In genomic region chr3:105827959-105828358, GRCh38 we compare ENCODE assay signal across 1 cellular context.
TF ChIP-seq lines count a peak whose summit lies in the region.

No MANE protein-coding gene starts in this region.

TF ChIP-seq in IMR-90, 13 proteins besides CTCF, POLR2A, EP300 and RAD21 (continued from another document):
- TF ChIP-seq ELK1 (IDR thresholded peaks at IDR 0.05; ENCODE audit: borderline replicate concordance, low read depth, low read length), result no peak
- TF ChIP-seq BHLHE40 (IDR thresholded peaks at IDR 0.05; ENCODE audit: low read depth, low read length), result peak; percentile 61; the same call in 1 of the 2 replicates
- TF ChIP-seq RFX5 (IDR thresholded peaks at IDR 0.05; ENCODE audit: low read depth, low read length), result no peak
- no peak for TF ChIP-seq NFE2L2 (IDR thresholded peaks at IDR 0.05; ENCODE audit: low read depth, low read length)
- peak; percentile 35; the same call in 1 of the 2 replicates for TF ChIP-seq MAZ (IDR thresholded peaks at IDR 0.05; ENCODE audit: borderline replicate concordance, low read depth, low read length)
- peak; percentile 81 for TF ChIP-seq FOS (IDR thresholded peaks at IDR 0.05; ENCODE audit: low read depth, low read length)
- TF ChIP-seq CHD1 (IDR thresholded peaks at IDR 0.05; ENCODE audit: low read depth, low read length), result no peak
- peak; percentile 65; the same call in 1 of the 2 replicates for TF ChIP-seq MXI1 (IDR thresholded peaks at IDR 0.05; ENCODE audit: borderline replicate concordance, low read depth, low read length)
- no peak for TF ChIP-seq CEBPB (IDR thresholded peaks at IDR 0.05; ENCODE audit: low read depth, low read length)
